In the genomic region with DNA sequence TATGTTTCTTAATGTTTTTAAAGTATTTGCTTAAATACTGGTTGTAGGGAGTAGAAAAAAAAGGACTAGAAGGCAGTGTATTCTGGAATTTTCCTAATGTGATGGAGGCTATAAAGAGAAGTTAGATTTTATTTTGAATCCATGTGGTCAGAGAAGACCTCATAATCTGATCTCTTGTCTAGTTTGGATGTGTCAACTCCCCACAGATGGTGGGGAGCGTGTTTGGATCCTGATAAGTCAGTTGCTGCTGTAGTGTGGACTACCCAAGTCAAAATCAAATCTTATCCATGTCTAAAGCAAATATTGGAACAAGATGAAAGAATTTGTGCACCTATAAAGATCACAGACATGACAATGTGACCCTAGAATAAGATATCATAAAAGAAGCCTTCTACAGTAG, we compare ENCODE assay signal across 24 cellular contexts.
"Had no signal": no experiment of that assay in that cellular context is flagged by ENCODE, and none has a peak within 500 bp of the region (broad histone marks: within the 10 kb centered on the region; RNA-seq: fewer than 3 reads in every experiment).

No MANE protein-coding gene starts in this region.

- H3K9me3 Mint-ChIP-seq: stimulated activated naive CD8-positive, alpha-beta T cell treated with anti-CD3 and anti-CD28 coated beads, Interleukin-15, Interleukin-2, amounts not matched to agents 100 ng/mL and 50 ng/mL, for 24 hours had no signal

- H3K4me3 ChIP-seq: esophagus squamous epithelium, lung, ovary, psoas muscle, sigmoid colon, skin epidermis, spleen, thoracic aorta, tibial nerve, upper lobe of left lung had no signal

- H3K27ac ChIP-seq: esophagus squamous epithelium, ovary, psoas muscle, sigmoid colon, skin epidermis, spleen, thoracic aorta, tibial nerve, upper lobe of left lung had no signal

- H3K36me3 Mint-ChIP-seq: naive thymus-derived CD8-positive, alpha-beta T cell; stimulated activated naive B cell treated with anti-CD40 and anti-IgM and Interleukin-4, amounts not matched to agents 10 μg/mL and 1 μg/mL and 100 μg/mL, for 72 hours had no signal

- H3K27me3 ChIP-seq: esophagus squamous epithelium, ovary, sigmoid colon, spleen, tibial nerve, upper lobe of left lung had no signal

- H3K4me1 ChIP-seq: spleen, upper lobe of left lung had no signal

- H3K36me3 ChIP-seq: esophagus squamous epithelium, ovary, sigmoid colon, spleen, thoracic aorta, tibial nerve, upper lobe of left lung had no signal

- H3K9me3 ChIP-seq: esophagus squamous epithelium, ovary, psoas muscle, sigmoid colon, thoracic aorta, upper lobe of left lung had no signal

- H3K27ac Mint-ChIP-seq: effector memory CD8-positive, alpha-beta T cell; naive thymus-derived CD8-positive, alpha-beta T cell; stimulated activated naive B cell treated with anti-CD40 and anti-IgM and Interleukin-4, amounts not matched to agents 10 μg/mL and 1 μg/mL and 100 μg/mL, for 72 hours; stimulated activated naive CD8-positive, alpha-beta T cell treated with anti-CD3 and anti-CD28 coated beads, Interleukin-15, Interleukin-2, amounts not matched to agents 100 ng/mL and 50 ng/mL, for 24 hours had no signal

- H3K27me3 Mint-ChIP-seq: effector memory CD8-positive, alpha-beta T cell; naive thymus-derived CD8-positive, alpha-beta T cell; stimulated activated naive B cell treated with anti-CD40 and anti-IgM and Interleukin-4, amounts not matched to agents 10 μg/mL and 1 μg/mL and 100 μg/mL, for 72 hours; stimulated activated naive CD8-positive, alpha-beta T cell treated with anti-CD3 and anti-CD28 coated beads, Interleukin-15, Interleukin-2, amounts not matched to agents 100 ng/mL and 50 ng/mL, for 24 hours had no signal

- DNase-seq: cortex of kidney; effector memory CD8-positive, alpha-beta T cell; erythroblast; esophagus squamous epithelium; head of caudate nucleus; kidney; mesenchymal stem cell; midbrain; naive thymus-derived CD8-positive, alpha-beta T cell; occipital lobe; ovary; posterior cingulate gyrus; psoas muscle; right cardiac atrium; sigmoid colon; spleen; stimulated activated CD4-positive, alpha-beta T cell treated with anti-CD3 and anti-CD28 coated beads, Interleukin-2, amount 100 ng/mL, for 48 hours; stimulated activated naive B cell treated with anti-CD40 and anti-IgM and Interleukin-4, amounts not matched to agents 10 μg/mL and 1 μg/mL and 100 μg/mL, for 72 hours; upper lobe of left lung had no signal

- H3K4me1 Mint-ChIP-seq: naive thymus-derived CD8-positive, alpha-beta T cell; stimulated activated naive B cell treated with anti-CD40 and anti-IgM and Interleukin-4, amounts not matched to agents 10 μg/mL and 1 μg/mL and 100 μg/mL, for 72 hours had no signal

- H3K4me3 Mint-ChIP-seq: effector memory CD8-positive, alpha-beta T cell; naive thymus-derived CD8-positive, alpha-beta T cell; stimulated activated naive B cell treated with anti-CD40 and anti-IgM and Interleukin-4, amounts not matched to agents 10 μg/mL and 1 μg/mL and 100 μg/mL, for 72 hours; stimulated activated naive CD8-positive, alpha-beta T cell treated with anti-CD3 and anti-CD28 coated beads, Interleukin-15, Interleukin-2, amounts not matched to agents 100 ng/mL and 50 ng/mL, for 24 hours had no signal
